Comparison of ENCODE assay signal across 9 cellular contexts in genomic region chr17:7132511-7133094, GRCh38. TPM values are rescaled to one million over a fixed set of nuclear protein-coding genes. Genes with fewer than 3 reads are reported as not detected.
DNase-seq lines count a peak whose midpoint lies in the region; ATAC-seq and TF ChIP-seq lines count a peak whose summit lies in the region.
"Had no signal": no experiment of that assay in that cellular context is flagged by ENCODE, and none has a peak within 500 bp of the region (broad histone marks: within the 10 kb centered on the region; RNA-seq: fewer than 3 reads in every experiment).

No MANE protein-coding gene starts in this region.

- DNase-seq in cardiac muscle cell (ENCODE audit: low read depth in 1 of 2, low spot score in 1 of 2), result peak; percentile 10 to 40
- DNase-seq in cardiac septum (ENCODE audit: low spot score), result no peak
- peak; percentile 29 for DNase-seq in OCI-M1 (lab: John Stamatoyannopoulos, UW)
- DNase-seq in activated naive CD8-positive, alpha-beta T cell treated with anti-CD3 and anti-CD28 coated beads, Interleukin-2, amount 50 U/mL, for 24 hours, result peak; percentile 37
- DNase-seq in neural crest cell (ENCODE audit: low read depth, low spot score), result no peak
- no peak for DNase-seq in AML-193 (lab: John Stamatoyannopoulos, UW)
- DNase-seq in HT-29 (ENCODE audit: low spot score), result no peak

- H3K27ac ChIP-seq in cardiac muscle cell, result no peak overlapping the region

- no peaks in the 10 kb centered on the region for H3K9me3 ChIP-seq in cardiac muscle cell (ENCODE audit: low read depth)

- peaks cover 17% of the 10 kb centered on the region for H3K27me3 Mint-ChIP-seq in activated naive CD8-positive, alpha-beta T cell treated with anti-CD3 and anti-CD28 coated beads, Interleukin-2, amount 50 U/mL, for 24 hours
- peaks cover 30% of the 10 kb centered on the region for H3K27me3 Mint-ChIP-seq in neural crest cell (ENCODE audit: low read depth)

- H3K36me3 Mint-ChIP-seq in activated naive CD8-positive, alpha-beta T cell treated with anti-CD3 and anti-CD28 coated beads, Interleukin-2, amount 50 U/mL, for 24 hours (ENCODE audit: low read depth), result no peaks in the 10 kb centered on the region
- H3K36me3 Mint-ChIP-seq in neural crest cell (ENCODE audit: low read depth), result no peaks in the 10 kb centered on the region

- no peaks in the 10 kb centered on the region for H3K27me3 ChIP-seq in cardiac muscle cell

- H3K4me3 Mint-ChIP-seq in activated naive CD8-positive, alpha-beta T cell treated with anti-CD3 and anti-CD28 coated beads, Interleukin-2, amount 50 U/mL, for 24 hours, result no peak overlapping the region
- peak overlapping the region; percentile 4 for H3K4me3 Mint-ChIP-seq in neural crest cell

- H3K4me3 ChIP-seq in cardiac muscle cell, result no peak overlapping the region

- H3K9me3 Mint-ChIP-seq in activated naive CD8-positive, alpha-beta T cell treated with anti-CD3 and anti-CD28 coated beads, Interleukin-2, amount 50 U/mL, for 24 hours, result no peaks in the 10 kb centered on the region
- H3K9me3 Mint-ChIP-seq in neural crest cell, result no peaks in the 10 kb centered on the region

- intact Hi-C loops in cardiac septum (cut with DNase I), result loop anchor here (10.0 kb wide), 1 partner anchor 218 kb away; no protein-coding TSS in a partner anchor

- H3K4me1 Mint-ChIP-seq in activated naive CD8-positive, alpha-beta T cell treated with anti-CD3 and anti-CD28 coated beads, Interleukin-2, amount 50 U/mL, for 24 hours, result peaks cover 23% of the 10 kb centered on the region
- H3K4me1 Mint-ChIP-seq in neural crest cell, result peaks cover 28% of the 10 kb centered on the region

- peak; percentile 80 for ATAC-seq in activated naive CD8-positive, alpha-beta T cell treated with anti-CD3 and anti-CD28 coated beads, Interleukin-2, amount 50 U/mL, for 24 hours
- ATAC-seq in HG03196 (IDR thresholded peaks at IDR 0.05; ENCODE audit: unreplicated experiment), result no peak

- no peaks in the 10 kb centered on the region for H3K4me1 ChIP-seq in cardiac muscle cell (ENCODE audit: low read depth)

- H3K27ac Mint-ChIP-seq in activated naive CD8-positive, alpha-beta T cell treated with anti-CD3 and anti-CD28 coated beads, Interleukin-2, amount 50 U/mL, for 24 hours, result peak overlapping the region; percentile 80
- H3K27ac Mint-ChIP-seq in neural crest cell (ENCODE audit: unreplicated experiment), result no peak overlapping the region

- TF ChIP-seq CTCF in cardiac muscle cell (IDR thresholded peaks at IDR 0.05; ENCODE audit: low read depth, low read length) (no peak), neural crest cell (conservative IDR thresholded peaks at IDR 0.05) (no peak)

- no peaks in the 10 kb centered on the region for H3K36me3 ChIP-seq in cardiac muscle cell

RNA-seq across cellular contexts. Expression of gene ASGR2, which starts 18.0 kb away (rescaled TPM):
- not detected in 2 replicates for total RNA-seq in cardiac muscle cell
- polyA plus RNA-seq in cardiac muscle cell, result 0.10 TPM in 1 of 2 replicates, not detected in the other
- total RNA-seq in cardiac septum, result 0.24 TPM
- total RNA-seq in neural crest cell, result not detected in 2 replicates
- total RNA-seq in HT-29 (2014; rRNA removed; shearing (Covaris generic)), result not detected in 2 replicates
- total RNA-seq: renal cortical epithelial cell had no signal

RNA-seq across cellular contexts. Expression of gene ASGR1, which starts 46.6 kb away (rescaled TPM):
- total RNA-seq in cardiac muscle cell, result 19.8 and 20.2 TPM in 2 replicates
- 19.2 and 21.7 TPM in 2 replicates for polyA plus RNA-seq in cardiac muscle cell
- total RNA-seq in cardiac septum, result 0.54 TPM
- total RNA-seq in neural crest cell, result 9.6 and 11.2 TPM in 2 replicates
- 0.52 TPM in 1 of 2 replicates, not detected in the other for total RNA-seq in HT-29 (2014; rRNA removed; shearing (Covaris generic))

RNA-seq across cellular contexts. Expression of gene CLEC10A, which starts 52.6 kb away (rescaled TPM):
- not detected in 2 replicates for total RNA-seq in cardiac muscle cell
- polyA plus RNA-seq in cardiac muscle cell, result not detected in 2 replicates
- 3.0 TPM for total RNA-seq in cardiac septum
- total RNA-seq in neural crest cell, result not detected in 2 replicates
- not detected in 2 replicates for total RNA-seq in HT-29 (2014; rRNA removed; shearing (Covaris generic))
- total RNA-seq: renal cortical epithelial cell had no signal

Comparison
In these comparisons a context has a peak if more than half of its experiments do, and no peak if none do; other contexts are left out.
1. DNase-seq: peak in cardiac muscle cell (2 of 2), OCI-M1 (single experiment) and activated naive CD8-positive, alpha-beta T cell treated with anti-CD3 and anti-CD28 coated beads, Interleukin-2, amount 50 U/mL, for 24 hours (single experiment); none in cardiac septum (single experiment), neural crest cell (single experiment), AML-193 (0 of 2) and HT-29 (single experiment).